Comparison of ENCODE assay signal across 1 cellular context in genomic region chr6:37257634-37258404, GRCh38.
TF ChIP-seq lines count a peak whose summit lies in the region.

A gene with protein sequence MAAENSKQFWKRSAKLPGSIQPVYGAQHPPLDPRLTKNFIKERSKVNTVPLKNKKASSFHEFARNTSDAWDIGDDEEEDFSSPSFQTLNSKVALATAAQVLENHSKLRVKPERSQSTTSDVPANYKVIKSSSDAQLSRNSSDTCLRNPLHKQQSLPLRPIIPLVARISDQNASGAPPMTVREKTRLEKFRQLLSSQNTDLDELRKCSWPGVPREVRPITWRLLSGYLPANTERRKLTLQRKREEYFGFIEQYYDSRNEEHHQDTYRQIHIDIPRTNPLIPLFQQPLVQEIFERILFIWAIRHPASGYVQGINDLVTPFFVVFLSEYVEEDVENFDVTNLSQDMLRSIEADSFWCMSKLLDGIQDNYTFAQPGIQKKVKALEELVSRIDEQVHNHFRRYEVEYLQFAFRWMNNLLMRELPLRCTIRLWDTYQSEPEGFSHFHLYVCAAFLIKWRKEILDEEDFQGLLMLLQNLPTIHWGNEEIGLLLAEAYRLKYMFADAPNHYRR (plus strand): TSS chr6:37257772. CDS start chr6:37257918, 146 bp downstream.
Gene TMEM217 (minus strand): TSS chr6:37258144. CDS start chr6:37219030, 39,114 bp downstream.

TF ChIP-seq in HepG2, 621 proteins besides CTCF, POLR2A, EP300 and RAD21 (continued from another document and continues in another):
- TF ChIP-seq, protein P1, sequence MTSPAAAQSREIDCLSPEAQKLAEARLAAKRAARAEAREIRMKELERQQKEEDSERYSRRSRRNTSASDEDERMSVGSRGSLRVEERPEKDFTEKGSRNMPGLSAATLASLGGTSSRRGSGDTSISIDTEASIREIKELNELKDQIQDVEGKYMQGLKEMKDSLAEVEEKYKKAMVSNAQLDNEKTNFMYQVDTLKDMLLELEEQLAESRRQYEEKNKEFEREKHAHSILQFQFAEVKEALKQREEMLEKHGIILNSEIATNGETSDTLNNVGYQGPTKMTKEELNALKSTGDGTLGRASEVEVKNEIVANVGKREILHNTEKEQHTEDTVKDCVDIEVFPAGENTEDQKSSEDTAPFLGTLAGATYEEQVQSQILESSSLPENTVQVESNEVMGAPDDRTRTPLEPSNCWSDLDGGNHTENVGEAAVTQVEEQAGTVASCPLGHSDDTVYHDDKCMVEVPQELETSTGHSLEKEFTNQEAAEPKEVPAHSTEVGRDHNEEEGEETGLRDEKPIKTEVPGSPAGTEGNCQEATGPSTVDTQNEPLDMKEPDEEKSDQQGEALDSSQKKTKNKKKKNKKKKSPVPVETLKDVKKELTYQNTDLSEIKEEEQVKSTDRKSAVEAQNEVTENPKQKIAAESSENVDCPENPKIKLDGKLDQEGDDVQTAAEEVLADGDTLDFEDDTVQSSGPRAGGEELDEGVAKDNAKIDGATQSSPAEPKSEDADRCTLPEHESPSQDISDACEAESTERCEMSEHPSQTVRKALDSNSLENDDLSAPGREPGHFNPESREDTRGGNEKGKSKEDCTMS (CRISPR knock-in tag; conservative IDR thresholded peaks at IDR 0.05) = no peak
- TF ChIP-seq, protein P2, sequence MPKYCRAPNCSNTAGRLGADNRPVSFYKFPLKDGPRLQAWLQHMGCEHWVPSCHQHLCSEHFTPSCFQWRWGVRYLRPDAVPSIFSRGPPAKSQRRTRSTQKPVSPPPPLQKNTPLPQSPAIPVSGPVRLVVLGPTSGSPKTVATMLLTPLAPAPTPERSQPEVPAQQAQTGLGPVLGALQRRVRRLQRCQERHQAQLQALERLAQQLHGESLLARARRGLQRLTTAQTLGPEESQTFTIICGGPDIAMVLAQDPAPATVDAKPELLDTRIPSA (CRISPR knock-in tag; IDR thresholded peaks at IDR 0.05; ENCODE audit: borderline replicate concordance) = 0 out of 2 replicates have a peak, but pooled peaks have one; percentile 43
- no peak for TF ChIP-seq SNRNP70 (IDR thresholded peaks at IDR 0.05; ENCODE audit: low read depth, low read length)
- TF ChIP-seq ATRX (CRISPR knock-in tag; IDR thresholded peaks at IDR 0.05; ENCODE audit: borderline replicate concordance) = no peak
- no peak for TF ChIP-seq RCOR2 (CRISPR knock-in tag; IDR thresholded peaks at IDR 0.05)
- TF ChIP-seq CENPBD1 (CRISPR knock-in tag; IDR thresholded peaks at IDR 0.05; ENCODE audit: borderline replicate concordance, low read depth) = no peak
- TF ChIP-seq AGO2 (optimal IDR thresholded peaks at IDR 0.05; ENCODE audit: low read depth, low read length) = peak; percentile 72
- no peak for TF ChIP-seq ZBTB14 (CRISPR knock-in tag; IDR thresholded peaks at IDR 0.05)
- no peak for TF ChIP-seq ZFP36 (IDR thresholded peaks at IDR 0.05; ENCODE audit: borderline replicate concordance, low read depth, low read length, partially characterized antibody)
- peak; percentile 34; the same call in 1 of the 2 replicates for TF ChIP-seq KLF12 (CRISPR knock-in tag; IDR thresholded peaks at IDR 0.05; ENCODE audit: borderline replicate concordance)
- peak; percentile 55; the same call in 1 of the 2 replicates for TF ChIP-seq ZNF333 (CRISPR knock-in tag; IDR thresholded peaks at IDR 0.05; ENCODE audit: borderline replicate concordance)
- 0 out of 2 replicates have a peak, but pooled peaks have one; percentile 33 for TF ChIP-seq ZNF510 (CRISPR knock-in tag; IDR thresholded peaks at IDR 0.05; ENCODE audit: low read depth)
- no peak for TF ChIP-seq ZNF496 (CRISPR knock-in tag; IDR thresholded peaks at IDR 0.05; ENCODE audit: insufficient replicate concordance)
- TF ChIP-seq KLF15 (CRISPR knock-in tag; IDR thresholded peaks at IDR 0.05; ENCODE audit: borderline replicate concordance) = no peak
- TF ChIP-seq ISX (CRISPR knock-in tag; conservative IDR thresholded peaks at IDR 0.05) = no peak
- TF ChIP-seq GATAD1 (CRISPR knock-in tag; IDR thresholded peaks at IDR 0.05) = peak; percentile 95
- TF ChIP-seq ZNF276 (CRISPR knock-in tag; IDR thresholded peaks at IDR 0.05; ENCODE audit: low read depth) = no peak
- TF ChIP-seq ZNF788 (CRISPR knock-in tag; IDR thresholded peaks at IDR 0.05; ENCODE audit: borderline replicate concordance) = peak; percentile 73; the same call in 1 of the 2 replicates
- TF ChIP-seq, protein P3, sequence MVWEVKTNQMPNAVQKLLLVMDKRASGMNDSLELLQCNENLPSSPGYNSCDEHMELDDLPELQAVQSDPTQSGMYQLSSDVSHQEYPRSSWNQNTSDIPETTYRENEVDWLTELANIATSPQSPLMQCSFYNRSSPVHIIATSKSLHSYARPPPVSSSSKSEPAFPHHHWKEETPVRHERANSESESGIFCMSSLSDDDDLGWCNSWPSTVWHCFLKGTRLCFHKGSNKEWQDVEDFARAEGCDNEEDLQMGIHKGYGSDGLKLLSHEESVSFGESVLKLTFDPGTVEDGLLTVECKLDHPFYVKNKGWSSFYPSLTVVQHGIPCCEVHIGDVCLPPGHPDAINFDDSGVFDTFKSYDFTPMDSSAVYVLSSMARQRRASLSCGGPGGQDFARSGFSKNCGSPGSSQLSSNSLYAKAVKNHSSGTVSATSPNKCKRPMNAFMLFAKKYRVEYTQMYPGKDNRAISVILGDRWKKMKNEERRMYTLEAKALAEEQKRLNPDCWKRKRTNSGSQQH (CRISPR knock-in tag; IDR thresholded peaks at IDR 0.05; ENCODE audit: low read depth) = 0 out of 2 replicates have a peak, but pooled peaks have one; percentile 81
- peak; percentile 92 for TF ChIP-seq TFAP4 (IDR thresholded peaks at IDR 0.05; ENCODE audit: borderline replicate concordance, low read depth)
- 0 out of 2 replicates have a peak, but pooled peaks have one; percentile 18 for TF ChIP-seq PAX8 (CRISPR knock-in tag; IDR thresholded peaks at IDR 0.05; ENCODE audit: borderline replicate concordance)
- no peak for TF ChIP-seq ZNF772 (CRISPR knock-in tag; IDR thresholded peaks at IDR 0.05)
- no peak; the same call in 1 of the 2 replicates for TF ChIP-seq ZNF619 (CRISPR knock-in tag; IDR thresholded peaks at IDR 0.05)
- TF ChIP-seq ZNF556 (CRISPR knock-in tag; IDR thresholded peaks at IDR 0.05; ENCODE audit: borderline replicate concordance) = peak; percentile 90
- TF ChIP-seq ZNF30 (CRISPR knock-in tag; IDR thresholded peaks at IDR 0.05) = no peak
- peak; percentile 74; the same call in 1 of the 2 replicates for TF ChIP-seq MEIS1 (CRISPR knock-in tag; IDR thresholded peaks at IDR 0.05; ENCODE audit: borderline replicate concordance)
- peak; percentile 94; the same call in 1 of the 2 replicates for TF ChIP-seq ZNF605 (CRISPR knock-in tag; IDR thresholded peaks at IDR 0.05)
- peak; percentile 99 for TF ChIP-seq ZNF501 (CRISPR knock-in tag; IDR thresholded peaks at IDR 0.05)
- peak; percentile 98 for TF ChIP-seq ZNF350 (CRISPR knock-in tag; IDR thresholded peaks at IDR 0.05; ENCODE audit: borderline replicate concordance, low read depth)
- peak; percentile 97 for TF ChIP-seq ZNF343 (CRISPR knock-in tag; IDR thresholded peaks at IDR 0.05)
- TF ChIP-seq ZKSCAN1 (IDR thresholded peaks at IDR 0.05; ENCODE audit: low read length) = no peak
- 0 out of 2 replicates have a peak, but pooled peaks have one; percentile 17 for TF ChIP-seq ZNF879 (CRISPR knock-in tag; IDR thresholded peaks at IDR 0.05)
- TF ChIP-seq TAF15 (IDR thresholded peaks at IDR 0.05; ENCODE audit: low read depth, low read length, poor library complexity, severe bottlenecking) = no peak
- TF ChIP-seq ZIK1 (CRISPR knock-in tag; IDR thresholded peaks at IDR 0.05; ENCODE audit: borderline replicate concordance, low read depth) = peak; percentile 44; the same call in 1 of the 2 replicates
- peak; percentile 74; the same call in 1 of the 2 replicates for TF ChIP-seq HOXA5 (CRISPR knock-in tag; IDR thresholded peaks at IDR 0.05)
- no peak for TF ChIP-seq SYNCRIP (IDR thresholded peaks at IDR 0.05; ENCODE audit: insufficient read depth, low read depth, low read length)
- no peak for TF ChIP-seq ZNF75D (CRISPR knock-in tag; IDR thresholded peaks at IDR 0.05; ENCODE audit: borderline replicate concordance)
- peak; percentile 100 for TF ChIP-seq YY1 (IDR thresholded peaks at IDR 0.05; ENCODE audit: insufficient read depth, insufficient replicate concordance, low read depth, low read length)
- peak; percentile 49; the same call in 1 of the 2 replicates for TF ChIP-seq ZNF451 (CRISPR knock-in tag; IDR thresholded peaks at IDR 0.05)
- TF ChIP-seq E2F2 (CRISPR knock-in tag; IDR thresholded peaks at IDR 0.05; ENCODE audit: borderline replicate concordance) = peak; percentile 78; the same call in 1 of the 2 replicates
- TF ChIP-seq, protein P4, sequence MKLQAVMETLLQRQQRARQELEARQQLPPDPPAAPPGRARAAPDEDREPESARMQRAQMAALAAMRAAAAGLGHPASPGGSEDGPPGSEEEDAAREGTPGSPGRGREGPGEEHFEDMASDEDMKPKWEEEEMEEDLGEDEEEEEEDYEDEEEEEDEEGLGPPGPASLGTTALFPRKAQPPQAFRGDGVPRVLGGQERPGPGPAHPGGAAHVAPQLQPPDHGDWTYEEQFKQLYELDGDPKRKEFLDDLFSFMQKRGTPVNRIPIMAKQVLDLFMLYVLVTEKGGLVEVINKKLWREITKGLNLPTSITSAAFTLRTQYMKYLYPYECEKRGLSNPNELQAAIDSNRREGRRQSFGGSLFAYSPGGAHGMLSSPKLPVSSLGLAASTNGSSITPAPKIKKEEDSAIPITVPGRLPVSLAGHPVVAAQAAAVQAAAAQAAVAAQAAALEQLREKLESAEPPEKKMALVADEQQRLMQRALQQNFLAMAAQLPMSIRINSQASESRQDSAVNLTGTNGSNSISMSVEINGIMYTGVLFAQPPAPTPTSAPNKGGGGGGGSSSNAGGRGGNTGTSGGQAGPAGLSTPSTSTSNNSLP (IDR thresholded peaks at IDR 0.05; ENCODE audit: low read depth, low read length) = no peak; the same call in 1 of the 2 replicates
- TF ChIP-seq ATF3 (CRISPR knock-in tag; IDR thresholded peaks at IDR 0.05) = no peak; the same call in 1 of the 2 replicates
- TF ChIP-seq ZSCAN9 (CRISPR knock-in tag; IDR thresholded peaks at IDR 0.05; ENCODE audit: borderline replicate concordance) = peak; percentile 50; the same call in 1 of the 2 replicates
- no peak for TF ChIP-seq EZH2 (conservative IDR thresholded peaks at IDR 0.05; ENCODE audit: low read depth, low read length)
- TF ChIP-seq STAT6 (CRISPR knock-in tag; IDR thresholded peaks at IDR 0.05; ENCODE audit: borderline replicate concordance) = no peak
- TF ChIP-seq GTF2F1 (IDR thresholded peaks at IDR 0.05; ENCODE audit: low read length) = no peak
